ENCODE assay signal across 15 cellular contexts in the genomic region with DNA sequence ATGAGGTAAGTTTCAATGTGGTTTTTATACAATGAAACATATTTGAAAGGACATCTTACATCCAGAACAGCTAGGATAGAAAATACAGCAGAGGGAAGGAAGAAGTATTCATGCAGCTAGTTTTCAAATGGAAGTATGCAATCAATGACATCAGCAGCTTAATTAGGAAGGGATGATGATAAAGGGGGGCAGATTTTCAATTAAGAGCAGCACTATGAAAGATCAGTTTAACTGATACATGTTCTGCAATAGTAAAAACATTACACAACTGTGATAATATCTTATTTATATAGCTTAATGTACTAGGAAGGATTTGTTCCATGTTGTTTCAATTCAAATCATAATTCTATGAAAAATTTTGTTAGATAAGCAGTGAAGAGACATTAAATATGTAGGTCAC.
A peak's percentile ranks its signal among the peaks of the same experiment; 100 is the strongest.
DNase-seq lines count a peak whose midpoint lies in the region; ATAC-seq and TF ChIP-seq lines count a peak whose summit lies in the region.
"Had no signal": no experiment of that assay in that cellular context is flagged by ENCODE, and none has a peak within 500 bp of the region (broad histone marks: within the 10 kb centered on the region; RNA-seq: fewer than 3 reads in every experiment).

No MANE protein-coding gene starts in this region.

- H3K4me1 ChIP-seq in Caco-2: peaks cover 29% of the 10 kb centered on the region

- no peak overlapping the region for H3K4me3 ChIP-seq in Caco-2 (ENCODE audit: low read depth, low read length)
- H3K4me3 ChIP-seq: BLaER1 treated with 17β-estradiol and CSF1 and Interleukin-3, amounts not matched to agents 10 nM and 100 nM; HAP-1 had no signal

- no peaks in the 10 kb centered on the region; the same call in 1 of the 2 replicates for H3K9me3 ChIP-seq in Caco-2
- no peaks in the 10 kb centered on the region for H3K9me3 ChIP-seq in KOPT-K1 (ENCODE audit: insufficient read depth, low read length, poor library complexity, severe bottlenecking)
- H3K9me3 ChIP-seq: HAP-1 had no signal

- TF ChIP-seq CTCF in Caco-2 (IDR thresholded peaks at IDR 0.05; ENCODE audit: insufficient read depth in 1 of 2, low read depth in 1 of 2, low read length in 1 of 2, severe bottlenecking in 1 of 2, unreplicated experiment in 1 of 2) (no peak), type B pancreatic cell (conservative IDR thresholded peaks at IDR 0.05) (no peak)

- CTCF ChIA-PET in Caco-2 (lab: Charles Lee): interaction anchor here (1.1 to 1.4 kb wide), 2 partner anchors 39 to 86 kb away, joined by 3 to 10 read pairs; no protein-coding TSS in a partner anchor

- H3K27ac Mint-ChIP-seq in Caco-2 (ENCODE audit: unreplicated experiment) (peak overlapping the region; percentile 78), type B pancreatic cell (peak overlapping the region; percentile 84)
- H3K27ac Mint-ChIP-seq: B cell; CD8-positive, alpha-beta T cell had no signal

- TSS peak; percentile 74 for BruUV-seq in Caco-2 (replicated peaks; lab: Mats Ljungman, UMichigan)

- intact Hi-C loops in Caco-2 (cut with micrococcal nuclease; ENCODE audit: unreplicated experiment): loop anchor here (1.0 kb wide), 2 partner anchors 13 to 92 kb away; no protein-coding TSS in a partner anchor

- POLR2A ChIA-PET in Caco-2 (lab: Charles Lee): interaction anchor here (0.8 to 1.5 kb wide), 5 partner anchors 13 to 153 kb away, joined by 3 to 9 read pairs (median 4); partner anchors contain the start of genes DNAI7, ETFRF1 and KRAS

- ATAC-seq in SK-N-SH treated with all-trans-retinoic acid at 6 μM for 48 hours: no peak
- ATAC-seq: CD8-positive, alpha-beta T cell had no signal

- no peaks in the 10 kb centered on the region for H3K27me3 Mint-ChIP-seq in Caco-2 (ENCODE audit: insufficient read depth, unreplicated experiment)
- H3K27me3 Mint-ChIP-seq in type B pancreatic cell: no peaks in the 10 kb centered on the region
- H3K27me3 Mint-ChIP-seq: B cell had no signal

- H3K27me3 ChIP-seq in Caco-2 (replicated peaks; ENCODE audit: control insufficient read depth, insufficient read depth, low read length): no peaks in the 10 kb centered on the region
- H3K27me3 ChIP-seq: BLaER1 treated with 17β-estradiol and CSF1 and Interleukin-3, amounts not matched to agents 10 nM and 100 nM had no signal

- peaks cover 36% of the 10 kb centered on the region for H3K36me3 Mint-ChIP-seq in Caco-2 (ENCODE audit: insufficient read depth, unreplicated experiment)
- H3K36me3 Mint-ChIP-seq in type B pancreatic cell: no peaks in the 10 kb centered on the region
- H3K36me3 Mint-ChIP-seq: CD8-positive, alpha-beta T cell had no signal

- H3K9me3 Mint-ChIP-seq in Caco-2 (ENCODE audit: unreplicated experiment): peaks cover 9% of the 10 kb centered on the region
- H3K9me3 Mint-ChIP-seq in type B pancreatic cell: no peaks in the 10 kb centered on the region
- H3K9me3 Mint-ChIP-seq: CD8-positive, alpha-beta T cell had no signal

- H3K4me1 Mint-ChIP-seq in Caco-2 (ENCODE audit: low read depth, unreplicated experiment) (peaks cover 12% of the 10 kb centered on the region), type B pancreatic cell (ENCODE audit: unreplicated experiment) (no peaks in the 10 kb centered on the region)

- H3K4me3 Mint-ChIP-seq in Caco-2 (ENCODE audit: unreplicated experiment) (peak overlapping the region; percentile 19), type B pancreatic cell (no peak overlapping the region)
- H3K4me3 Mint-ChIP-seq: B cell; CD8-positive, alpha-beta T cell had no signal

- peak overlapping the region; percentile 33 for H3K27ac ChIP-seq in KOPT-K1 (ENCODE audit: low read depth, low read length, poor library complexity, severe bottlenecking)
- H3K27ac ChIP-seq: BLaER1 treated with 17β-estradiol and CSF1 and Interleukin-3, amounts not matched to agents 10 nM and 100 nM had no signal

- H3K36me3 ChIP-seq in Caco-2 (ENCODE audit: control insufficient read depth, insufficient read depth, low read length) (no peaks in the 10 kb centered on the region), KOPT-K1 (ENCODE audit: insufficient read depth, low read length) (no peaks in the 10 kb centered on the region)
- H3K36me3 ChIP-seq: BLaER1 treated with 17β-estradiol and CSF1 and Interleukin-3, amounts not matched to agents 10 nM and 100 nM; HAP-1 had no signal

- DNase-seq in Caco-2 (no peak), type B pancreatic cell (ENCODE audit: extremely low spot score, unreplicated experiment) (no peak), SKM-1 (lab: John Stamatoyannopoulos, UW; ENCODE audit: unreplicated experiment) (no peak), midbrain (lab: John Stamatoyannopoulos, UW) (no peak)
- no peak for DNase-seq in stimulated activated naive CD4-positive, alpha-beta T cell (lab: John Stamatoyannopoulos, UW)
- DNase-seq: 8988T; CD8-positive, alpha-beta T cell; DMS 273 treated with DMSO at 0.1 percent for 48 hours; DMS53; DND-41 had no signal

TF ChIP-seq in SK-N-SH treated with all-trans-retinoic acid at 6 μM for 48 hours, 23 proteins besides CTCF, POLR2A, EP300 and RAD21:
- TF ChIP-seq ISL1 (CRISPR knock-in tag; IDR thresholded peaks at IDR 0.05): peak; percentile 71
- no peak for TF ChIP-seq CSDC2 (CRISPR knock-in tag; IDR thresholded peaks at IDR 0.05)
- TF ChIP-seq TCF4 (CRISPR knock-in tag; IDR thresholded peaks at IDR 0.05; ENCODE audit: borderline replicate concordance): peak; percentile 83
- TF ChIP-seq, protein P1, sequence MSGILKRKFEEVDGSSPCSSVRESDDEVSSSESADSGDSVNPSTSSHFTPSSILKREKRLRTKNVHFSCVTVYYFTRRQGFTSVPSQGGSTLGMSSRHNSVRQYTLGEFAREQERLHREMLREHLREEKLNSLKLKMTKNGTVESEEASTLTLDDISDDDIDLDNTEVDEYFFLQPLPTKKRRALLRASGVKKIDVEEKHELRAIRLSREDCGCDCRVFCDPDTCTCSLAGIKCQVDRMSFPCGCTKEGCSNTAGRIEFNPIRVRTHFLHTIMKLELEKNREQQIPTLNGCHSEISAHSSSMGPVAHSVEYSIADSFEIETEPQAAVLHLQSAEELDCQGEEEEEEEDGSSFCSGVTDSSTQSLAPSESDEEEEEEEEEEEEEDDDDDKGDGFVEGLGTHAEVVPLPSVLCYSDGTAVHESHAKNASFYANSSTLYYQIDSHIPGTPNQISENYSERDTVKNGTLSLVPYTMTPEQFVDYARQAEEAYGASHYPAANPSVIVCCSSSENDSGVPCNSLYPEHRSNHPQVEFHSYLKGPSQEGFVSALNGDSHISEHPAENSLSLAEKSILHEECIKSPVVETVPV (CRISPR knock-in tag; IDR thresholded peaks at IDR 0.05): 0 out of 2 replicates have a peak, but pooled peaks have one; percentile 20
